1 cellular context compared by ENCODE assay signal in the genomic region with DNA sequence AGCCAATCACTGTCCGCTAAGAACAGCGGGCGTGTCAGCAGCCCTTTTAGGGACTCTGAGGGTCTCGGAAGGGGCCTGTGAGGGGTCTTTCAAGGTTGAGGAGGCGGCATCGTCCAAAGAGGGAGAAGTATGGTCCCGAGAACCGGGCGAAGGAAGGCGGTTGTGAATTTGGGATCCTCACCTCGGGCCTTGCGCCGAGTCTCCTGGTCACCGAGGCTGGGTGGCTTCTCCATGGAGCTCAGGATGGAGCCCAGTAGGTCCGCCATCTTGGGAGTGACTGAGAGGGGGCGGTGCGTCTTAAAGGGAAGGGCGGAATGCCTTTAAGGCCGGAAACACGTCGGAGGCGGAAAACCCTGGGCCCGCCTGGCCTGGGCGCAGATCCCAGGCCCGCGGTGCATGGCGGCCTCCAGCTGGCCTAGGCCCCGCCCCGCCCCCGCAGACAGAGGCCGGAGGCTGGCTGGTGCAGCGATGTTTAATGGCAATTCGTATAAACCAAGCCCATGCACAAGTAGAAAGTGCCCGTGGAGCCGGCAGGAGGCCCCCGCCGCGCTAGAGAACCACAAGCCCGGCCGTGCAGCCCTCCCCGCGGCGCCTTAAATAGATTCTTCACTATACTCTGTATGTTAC.
TF ChIP-seq lines count a peak whose summit lies in the region.

A gene with protein sequence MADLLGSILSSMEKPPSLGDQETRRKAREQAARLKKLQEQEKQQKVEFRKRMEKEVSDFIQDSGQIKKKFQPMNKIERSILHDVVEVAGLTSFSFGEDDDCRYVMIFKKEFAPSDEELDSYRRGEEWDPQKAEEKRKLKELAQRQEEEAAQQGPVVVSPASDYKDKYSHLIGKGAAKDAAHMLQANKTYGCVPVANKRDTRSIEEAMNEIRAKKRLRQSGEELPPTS (minus strand): TSS at position 279 of the 627 bp plus-strand sequence. CDS start 13 bp downstream, at position 266.

TF ChIP-seq in GM12878, 131 proteins besides CTCF, POLR2A, EP300 and RAD21 (continued from another document):
- TF ChIP-seq, protein P1, sequence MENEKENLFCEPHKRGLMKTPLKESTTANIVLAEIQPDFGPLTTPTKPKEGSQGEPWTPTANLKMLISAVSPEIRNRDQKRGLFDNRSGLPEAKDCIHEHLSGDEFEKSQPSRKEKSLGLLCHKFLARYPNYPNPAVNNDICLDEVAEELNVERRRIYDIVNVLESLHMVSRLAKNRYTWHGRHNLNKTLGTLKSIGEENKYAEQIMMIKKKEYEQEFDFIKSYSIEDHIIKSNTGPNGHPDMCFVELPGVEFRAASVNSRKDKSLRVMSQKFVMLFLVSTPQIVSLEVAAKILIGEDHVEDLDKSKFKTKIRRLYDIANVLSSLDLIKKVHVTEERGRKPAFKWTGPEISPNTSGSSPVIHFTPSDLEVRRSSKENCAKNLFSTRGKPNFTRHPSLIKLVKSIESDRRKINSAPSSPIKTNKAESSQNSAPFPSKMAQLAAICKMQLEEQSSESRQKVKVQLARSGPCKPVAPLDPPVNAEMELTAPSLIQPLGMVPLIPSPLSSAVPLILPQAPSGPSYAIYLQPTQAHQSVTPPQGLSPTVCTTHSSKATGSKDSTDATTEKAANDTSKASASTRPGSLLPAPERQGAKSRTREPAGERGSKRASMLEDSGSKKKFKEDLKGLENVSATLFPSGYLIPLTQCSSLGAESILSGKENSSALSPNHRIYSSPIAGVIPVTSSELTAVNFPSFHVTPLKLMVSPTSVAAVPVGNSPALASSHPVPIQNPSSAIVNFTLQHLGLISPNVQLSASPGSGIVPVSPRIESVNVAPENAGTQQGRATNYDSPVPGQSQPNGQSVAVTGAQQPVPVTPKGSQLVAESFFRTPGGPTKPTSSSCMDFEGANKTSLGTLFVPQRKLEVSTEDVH (IDR thresholded peaks at IDR 0.05; ENCODE audit: low read depth, partially characterized antibody) = no peak
- TF ChIP-seq YY1 (IDR thresholded peaks at IDR 0.05; ENCODE audit: low read depth, low read length) = peak; percentile 99
- TF ChIP-seq STAT3 (IDR thresholded peaks at IDR 0.05; ENCODE audit: low read depth, low read length) = no peak
- TF ChIP-seq PAX5 (IDR thresholded peaks at IDR 0.05; ENCODE audit: borderline replicate concordance, low read depth, low read length) = peak; percentile 70; the same call in 1 of the 2 replicates
- TF ChIP-seq TAF1 (IDR thresholded peaks at IDR 0.05; ENCODE audit: borderline replicate concordance, low read depth, low read length) = peak; percentile 96
- TF ChIP-seq, protein P2, sequence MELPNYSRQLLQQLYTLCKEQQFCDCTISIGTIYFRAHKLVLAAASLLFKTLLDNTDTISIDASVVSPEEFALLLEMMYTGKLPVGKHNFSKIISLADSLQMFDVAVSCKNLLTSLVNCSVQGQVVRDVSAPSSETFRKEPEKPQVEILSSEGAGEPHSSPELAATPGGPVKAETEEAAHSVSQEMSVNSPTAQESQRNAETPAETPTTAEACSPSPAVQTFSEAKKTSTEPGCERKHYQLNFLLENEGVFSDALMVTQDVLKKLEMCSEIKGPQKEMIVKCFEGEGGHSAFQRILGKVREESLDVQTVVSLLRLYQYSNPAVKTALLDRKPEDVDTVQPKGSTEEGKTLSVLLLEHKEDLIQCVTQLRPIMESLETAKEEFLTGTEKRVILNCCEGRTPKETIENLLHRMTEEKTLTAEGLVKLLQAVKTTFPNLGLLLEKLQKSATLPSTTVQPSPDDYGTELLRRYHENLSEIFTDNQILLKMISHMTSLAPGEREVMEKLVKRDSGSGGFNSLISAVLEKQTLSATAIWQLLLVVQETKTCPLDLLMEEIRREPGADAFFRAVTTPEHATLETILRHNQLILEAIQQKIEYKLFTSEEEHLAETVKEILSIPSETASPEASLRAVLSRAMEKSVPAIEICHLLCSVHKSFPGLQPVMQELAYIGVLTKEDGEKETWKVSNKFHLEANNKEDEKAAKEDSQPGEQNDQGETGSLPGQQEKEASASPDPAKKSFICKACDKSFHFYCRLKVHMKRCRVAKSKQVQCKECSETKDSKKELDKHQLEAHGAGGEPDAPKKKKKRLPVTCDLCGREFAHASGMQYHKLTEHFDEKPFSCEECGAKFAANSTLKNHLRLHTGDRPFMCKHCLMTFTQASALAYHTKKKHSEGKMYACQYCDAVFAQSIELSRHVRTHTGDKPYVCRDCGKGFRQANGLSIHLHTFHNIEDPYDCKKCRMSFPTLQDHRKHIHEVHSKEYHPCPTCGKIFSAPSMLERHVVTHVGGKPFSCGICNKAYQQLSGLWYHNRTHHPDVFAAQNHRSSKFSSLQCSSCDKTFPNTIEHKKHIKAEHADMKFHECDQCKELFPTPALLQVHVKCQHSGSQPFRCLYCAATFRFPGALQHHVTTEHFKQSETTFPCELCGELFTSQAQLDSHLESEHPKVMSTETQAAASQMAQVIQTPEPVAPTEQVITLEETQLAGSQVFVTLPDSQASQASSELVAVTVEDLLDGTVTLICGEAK (IDR thresholded peaks at IDR 0.05; ENCODE audit: borderline replicate concordance) = peak; percentile 51; the same call in 1 of the 2 replicates
- TF ChIP-seq, protein P3, sequence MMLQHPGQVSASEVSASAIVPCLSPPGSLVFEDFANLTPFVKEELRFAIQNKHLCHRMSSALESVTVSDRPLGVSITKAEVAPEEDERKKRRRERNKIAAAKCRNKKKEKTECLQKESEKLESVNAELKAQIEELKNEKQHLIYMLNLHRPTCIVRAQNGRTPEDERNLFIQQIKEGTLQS (IDR thresholded peaks at IDR 0.05; ENCODE audit: borderline replicate concordance, extremely low read depth, low read depth, low read length) = no peak
- TF ChIP-seq, protein P4, sequence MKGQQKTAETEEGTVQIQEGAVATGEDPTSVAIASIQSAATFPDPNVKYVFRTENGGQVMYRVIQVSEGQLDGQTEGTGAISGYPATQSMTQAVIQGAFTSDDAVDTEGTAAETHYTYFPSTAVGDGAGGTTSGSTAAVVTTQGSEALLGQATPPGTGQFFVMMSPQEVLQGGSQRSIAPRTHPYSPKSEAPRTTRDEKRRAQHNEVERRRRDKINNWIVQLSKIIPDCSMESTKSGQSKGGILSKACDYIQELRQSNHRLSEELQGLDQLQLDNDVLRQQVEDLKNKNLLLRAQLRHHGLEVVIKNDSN (IDR thresholded peaks at IDR 0.05; ENCODE audit: borderline replicate concordance, extremely low read length, insufficient read depth, low read depth, low read length) = no peak
- TF ChIP-seq IKZF1 (conservative IDR thresholded peaks at IDR 0.05) = peak; percentile 79
- no peak for TF ChIP-seq CHD4 (IDR thresholded peaks at IDR 0.05)
- TF ChIP-seq BHLHE40 (IDR thresholded peaks at IDR 0.05; ENCODE audit: borderline replicate concordance in 1 of 2, low read depth in 2 of 2, low read length in 1 of 2) = peak; percentile 19 to 54; a peak in 3 of 4 replicates
- no peak for TF ChIP-seq TCF7 (IDR thresholded peaks at IDR 0.05; ENCODE audit: borderline replicate concordance)
- peak; percentile 72 for TF ChIP-seq LARP7 (IDR thresholded peaks at IDR 0.05)
- TF ChIP-seq HDAC2 (IDR thresholded peaks at IDR 0.05) = no peak
- TF ChIP-seq, protein P5, sequence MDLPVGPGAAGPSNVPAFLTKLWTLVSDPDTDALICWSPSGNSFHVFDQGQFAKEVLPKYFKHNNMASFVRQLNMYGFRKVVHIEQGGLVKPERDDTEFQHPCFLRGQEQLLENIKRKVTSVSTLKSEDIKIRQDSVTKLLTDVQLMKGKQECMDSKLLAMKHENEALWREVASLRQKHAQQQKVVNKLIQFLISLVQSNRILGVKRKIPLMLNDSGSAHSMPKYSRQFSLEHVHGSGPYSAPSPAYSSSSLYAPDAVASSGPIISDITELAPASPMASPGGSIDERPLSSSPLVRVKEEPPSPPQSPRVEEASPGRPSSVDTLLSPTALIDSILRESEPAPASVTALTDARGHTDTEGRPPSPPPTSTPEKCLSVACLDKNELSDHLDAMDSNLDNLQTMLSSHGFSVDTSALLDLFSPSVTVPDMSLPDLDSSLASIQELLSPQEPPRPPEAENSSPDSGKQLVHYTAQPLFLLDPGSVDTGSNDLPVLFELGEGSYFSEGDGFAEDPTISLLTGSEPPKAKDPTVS (IDR thresholded peaks at IDR 0.05; ENCODE audit: low read depth, low read length) = no peak; the same call in 1 of the 2 replicates
- no peak for TF ChIP-seq ZNF622 (IDR thresholded peaks at IDR 0.05)
- TF ChIP-seq MXI1 (IDR thresholded peaks at IDR 0.05; ENCODE audit: low read depth, low read length) = peak; percentile 73; the same call in 1 of the 2 replicates
- no peak for TF ChIP-seq ZNF274 (IDR thresholded peaks at IDR 0.05; ENCODE audit: insufficient read depth, insufficient read length)
- TF ChIP-seq ZNF217 (IDR thresholded peaks at IDR 0.05) = no peak
- peak; percentile 28; the same call in 1 of the 2 replicates for TF ChIP-seq SMC3 (IDR thresholded peaks at IDR 0.05; ENCODE audit: borderline replicate concordance, low read length)
- TF ChIP-seq PML (IDR thresholded peaks at IDR 0.05; ENCODE audit: low read length) = peak; percentile 93
